8 cellular contexts compared by ENCODE assay signal in the genomic region with DNA sequence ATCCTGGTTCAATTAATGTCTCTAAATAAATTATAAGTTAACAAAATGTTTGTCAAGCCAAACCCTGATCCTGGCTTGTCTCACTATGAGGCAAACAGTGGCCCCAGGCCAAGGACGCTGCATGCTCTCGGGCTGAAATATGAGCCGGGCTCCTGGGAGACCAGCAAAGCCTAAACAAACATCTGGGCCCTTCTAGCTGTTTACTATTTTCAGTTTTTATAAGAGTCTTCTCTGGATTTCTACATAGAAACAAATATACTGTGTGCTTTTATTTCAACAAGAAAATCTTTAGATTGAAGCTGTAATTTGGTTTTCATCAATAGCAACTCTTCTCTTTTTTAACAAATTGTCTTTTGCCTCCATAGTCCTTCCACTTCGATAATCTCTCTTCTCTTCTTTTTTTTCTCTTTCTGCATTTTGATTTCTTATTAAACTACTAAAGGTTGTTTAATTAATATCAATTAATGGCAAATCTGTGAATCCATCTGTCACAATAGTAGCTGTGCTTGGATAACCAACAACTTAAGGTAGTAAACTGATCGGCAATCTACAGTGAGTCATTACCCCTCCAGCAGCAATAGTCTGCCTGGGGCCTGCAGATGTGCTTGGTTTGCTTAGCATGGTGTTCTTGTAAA.
DNase-seq lines count a peak whose midpoint lies in the region; ATAC-seq and TF ChIP-seq lines count a peak whose summit lies in the region.

No MANE protein-coding gene starts in this region.

- no peaks in the 10 kb centered on the region for H3K36me3 ChIP-seq in GM23338 (ENCODE audit: insufficient read depth)
- no peaks in the 10 kb centered on the region for H3K36me3 ChIP-seq in PC-9 (ENCODE audit: low read depth)

- peak overlapping the region; percentile 11; the same call in 1 of the 2 replicates for H3K27ac Mint-ChIP-seq in GM23338
- no peak overlapping the region for H3K27ac Mint-ChIP-seq in activated T-cell treated with anti-CD3 and anti-CD28 coated beads, Interleukin-2, amount 50 U/mL, for 72 hours
- no peak overlapping the region for H3K27ac Mint-ChIP-seq in activated CD4-positive, alpha-beta memory T cell treated with anti-CD3 and anti-CD28 coated beads for 36 hours

- H3K36me3 Mint-ChIP-seq in GM23338 (ENCODE audit: low read depth) = no peaks in the 10 kb centered on the region
- H3K36me3 Mint-ChIP-seq in activated T-cell treated with anti-CD3 and anti-CD28 coated beads, Interleukin-2, amount 50 U/mL, for 72 hours (ENCODE audit: insufficient read depth in 2 of 2) = peaks cover 0 to 2% of the 10 kb centered on the region in 2 donors
- H3K36me3 Mint-ChIP-seq in activated CD4-positive, alpha-beta memory T cell treated with anti-CD3 and anti-CD28 coated beads for 36 hours = no peaks in the 10 kb centered on the region

- H3K9me3 Mint-ChIP-seq in GM23338 = no peaks in the 10 kb centered on the region; the same call in 2 of the 3 replicates
- H3K9me3 Mint-ChIP-seq in activated T-cell treated with anti-CD3 and anti-CD28 coated beads, Interleukin-2, amount 50 U/mL, for 72 hours = peaks cover 0 to 1% of the 10 kb centered on the region in 2 donors
- no peaks in the 10 kb centered on the region for H3K9me3 Mint-ChIP-seq in activated CD4-positive, alpha-beta memory T cell treated with anti-CD3 and anti-CD28 coated beads for 36 hours

- 0 out of 2 replicates have a peak, but pooled peaks cover 3% of the 10 kb centered on the region for H3K9me2 ChIP-seq in GM23338 (ENCODE audit: insufficient read depth)
- no peaks in the 10 kb centered on the region for H3K9me2 ChIP-seq in PC-9 (ENCODE audit: insufficient read depth)

- TF ChIP-seq CTCF in GM23338 (conservative IDR thresholded peaks at IDR 0.05; ENCODE audit: low read depth in 2 of 2) = no peak
- no peak for TF ChIP-seq CTCF in PC-9 (conservative IDR thresholded peaks at IDR 0.05)

- peak overlapping the region; percentile 43; the same call in 1 of the 2 replicates for H2AFZ ChIP-seq in GM23338
- no peak overlapping the region for H2AFZ ChIP-seq in PC-9

- no peaks in the 10 kb centered on the region for H3K27me3 ChIP-seq in GM23338 (ENCODE audit: insufficient read depth)
- H3K27me3 ChIP-seq in PC-9 (ENCODE audit: insufficient read depth, low read depth) = no peaks in the 10 kb centered on the region

- H3F3A ChIP-seq in GM23338 (replicated peaks; ENCODE audit: low read depth) = no peaks in the 10 kb centered on the region
- no peaks in the 10 kb centered on the region for H3F3A ChIP-seq in PC-9 (ENCODE audit: insufficient read depth, low read depth)

- peak; percentile 71 for DNase-seq in GM23338 (ENCODE audit: low spot score)
- DNase-seq in PC-9 = peak in 1 of 2 experiments; percentile 60
- DNase-seq in globus pallidus (ENCODE audit: low spot score) = peak; percentile 60
- peak; percentile 91 for DNase-seq in posterior vena cava (ENCODE audit: low spot score)
- no peak for DNase-seq in activated CD4-positive, CD25-positive, alpha-beta regulatory T cell treated with anti-CD3 and anti-CD28 coated beads, Interleukin-2, amount 50 U/mL, for 72 hours
- DNase-seq in activated T-cell treated with anti-CD3 and anti-CD28 coated beads, Interleukin-2, amount 50 U/mL, for 72 hours = no peak
- no peak for DNase-seq in activated CD4-positive, alpha-beta memory T cell treated with anti-CD3 and anti-CD28 coated beads for 36 hours

- H3K79me2 ChIP-seq in GM23338 (replicated peaks; ENCODE audit: insufficient read depth) = no peaks in the 10 kb centered on the region
- H3K79me2 ChIP-seq in PC-9 (ENCODE audit: low read depth) = no peaks in the 10 kb centered on the region

- H3K4me2 ChIP-seq in GM23338 (peak overlapping the region; percentile 10; the same call in 1 of the 2 replicates), PC-9 (peak overlapping the region; percentile 49)

- no TSS peak for BruUV-seq in PC-9 (replicated peaks; lab: Mats Ljungman, UMichigan)

- H3K4me1 Mint-ChIP-seq in GM23338 = peaks cover 10% of the 10 kb centered on the region
- H3K4me1 Mint-ChIP-seq in activated T-cell treated with anti-CD3 and anti-CD28 coated beads, Interleukin-2, amount 50 U/mL, for 72 hours (ENCODE audit: low read depth) = no peaks in the 10 kb centered on the region
- no peaks in the 10 kb centered on the region for H3K4me1 Mint-ChIP-seq in activated CD4-positive, alpha-beta memory T cell treated with anti-CD3 and anti-CD28 coated beads for 36 hours (ENCODE audit: low read depth)

- intact Hi-C loops in PC-9 (cut with micrococcal nuclease; ENCODE audit: unreplicated experiment) (no loop called here), posterior vena cava (cut with DNase I) (no loop called here)
- intact Hi-C loops in activated CD4-positive, alpha-beta memory T cell treated with anti-CD3 and anti-CD28 coated beads for 36 hours (cut with micrococcal nuclease) = no loop called here

- no peaks in the 10 kb centered on the region for H3K9me3 ChIP-seq in PC-9 (ENCODE audit: insufficient read depth, low read depth)

- no peaks in the 10 kb centered on the region for H4K20me1 ChIP-seq in GM23338 (replicated peaks; ENCODE audit: insufficient read depth)
- no peaks in the 10 kb centered on the region for H4K20me1 ChIP-seq in PC-9 (ENCODE audit: insufficient read depth)

- H3K27ac ChIP-seq in GM23338 (ENCODE audit: low read depth) = no peak overlapping the region
- H3K27ac ChIP-seq in PC-9 = no peak overlapping the region

- peaks cover 9% of the 10 kb centered on the region; the same call in 1 of the 2 replicates for H3K4me1 ChIP-seq in GM23338 (ENCODE audit: insufficient read depth)
- peaks cover 15% of the 10 kb centered on the region for H3K4me1 ChIP-seq in PC-9 (replicated peaks; ENCODE audit: insufficient read depth)

- no peaks in the 10 kb centered on the region for H3K27me3 Mint-ChIP-seq in GM23338 (ENCODE audit: insufficient read depth, low read depth, poor library complexity)
- peaks cover 14% of the 10 kb centered on the region for H3K27me3 Mint-ChIP-seq in activated T-cell treated with anti-CD3 and anti-CD28 coated beads, Interleukin-2, amount 50 U/mL, for 72 hours (ENCODE audit: low read depth)
- peaks cover 22% of the 10 kb centered on the region for H3K27me3 Mint-ChIP-seq in activated CD4-positive, alpha-beta memory T cell treated with anti-CD3 and anti-CD28 coated beads for 36 hours

- H3K4me3 Mint-ChIP-seq in GM23338 = no peak overlapping the region
- no peak overlapping the region for H3K4me3 Mint-ChIP-seq in activated T-cell treated with anti-CD3 and anti-CD28 coated beads, Interleukin-2, amount 50 U/mL, for 72 hours
- H3K4me3 Mint-ChIP-seq in activated CD4-positive, alpha-beta memory T cell treated with anti-CD3 and anti-CD28 coated beads for 36 hours = no peak overlapping the region

- CTCF ChIA-PET in PC-9 (lab: Charles Lee) = no interaction called here
- CTCF ChIA-PET in activated CD4-positive, alpha-beta memory T cell treated with anti-CD3 and anti-CD28 coated beads for 36 hours (lab: Charles Lee) = no interaction called here

- H3K4me3 ChIP-seq in GM23338 = no peak overlapping the region
- H3K4me3 ChIP-seq in PC-9 = no peak overlapping the region

- POLR2A ChIA-PET in PC-9 (lab: Charles Lee; ENCODE audit: unreplicated experiment) = interaction anchor here (0.6 kb wide), 1 partner anchor 607 kb away, joined by 4 read pairs; no protein-coding TSS in a partner anchor
- POLR2A ChIA-PET in activated CD4-positive, alpha-beta memory T cell treated with anti-CD3 and anti-CD28 coated beads for 36 hours (lab: Charles Lee) = no interaction called here

- ATAC-seq in GM23338 (peak; percentile 99), HG02938 (IDR thresholded peaks at IDR 0.05; ENCODE audit: unreplicated experiment) (no peak)
- ATAC-seq in activated T-cell treated with anti-CD3 and anti-CD28 coated beads, Interleukin-2, amount 50 U/mL, for 72 hours (replicated peaks in 1 of 2) = no peak

TF ChIP-seq in GM23338, 12 proteins besides CTCF, POLR2A, EP300 and RAD21 (continues in another document):
- TF ChIP-seq EZH2 (IDR thresholded peaks at IDR 0.05; ENCODE audit: low read depth, unreplicated experiment) = no peak
- no peak for TF ChIP-seq EZH2phosphoT487 (IDR thresholded peaks at IDR 0.05; ENCODE audit: unreplicated experiment)
- TF ChIP-seq CREB1 (CRISPR knock-in tag; IDR thresholded peaks at IDR 0.05; ENCODE audit: low read depth) = no peak
- TF ChIP-seq POLR2AphosphoS5 (IDR thresholded peaks at IDR 0.05; ENCODE audit: low read depth) = no peak
- TF ChIP-seq, protein P1, sequence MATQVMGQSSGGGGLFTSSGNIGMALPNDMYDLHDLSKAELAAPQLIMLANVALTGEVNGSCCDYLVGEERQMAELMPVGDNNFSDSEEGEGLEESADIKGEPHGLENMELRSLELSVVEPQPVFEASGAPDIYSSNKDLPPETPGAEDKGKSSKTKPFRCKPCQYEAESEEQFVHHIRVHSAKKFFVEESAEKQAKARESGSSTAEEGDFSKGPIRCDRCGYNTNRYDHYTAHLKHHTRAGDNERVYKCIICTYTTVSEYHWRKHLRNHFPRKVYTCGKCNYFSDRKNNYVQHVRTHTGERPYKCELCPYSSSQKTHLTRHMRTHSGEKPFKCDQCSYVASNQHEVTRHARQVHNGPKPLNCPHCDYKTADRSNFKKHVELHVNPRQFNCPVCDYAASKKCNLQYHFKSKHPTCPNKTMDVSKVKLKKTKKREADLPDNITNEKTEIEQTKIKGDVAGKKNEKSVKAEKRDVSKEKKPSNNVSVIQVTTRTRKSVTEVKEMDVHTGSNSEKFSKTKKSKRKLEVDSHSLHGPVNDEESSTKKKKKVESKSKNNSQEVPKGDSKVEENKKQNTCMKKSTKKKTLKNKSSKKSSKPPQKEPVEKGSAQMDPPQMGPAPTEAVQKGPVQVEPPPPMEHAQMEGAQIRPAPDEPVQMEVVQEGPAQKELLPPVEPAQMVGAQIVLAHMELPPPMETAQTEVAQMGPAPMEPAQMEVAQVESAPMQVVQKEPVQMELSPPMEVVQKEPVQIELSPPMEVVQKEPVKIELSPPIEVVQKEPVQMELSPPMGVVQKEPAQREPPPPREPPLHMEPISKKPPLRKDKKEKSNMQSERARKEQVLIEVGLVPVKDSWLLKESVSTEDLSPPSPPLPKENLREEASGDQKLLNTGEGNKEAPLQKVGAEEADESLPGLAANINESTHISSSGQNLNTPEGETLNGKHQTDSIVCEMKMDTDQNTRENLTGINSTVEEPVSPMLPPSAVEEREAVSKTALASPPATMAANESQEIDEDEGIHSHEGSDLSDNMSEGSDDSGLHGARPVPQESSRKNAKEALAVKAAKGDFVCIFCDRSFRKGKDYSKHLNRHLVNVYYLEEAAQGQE (IDR thresholded peaks at IDR 0.05; ENCODE audit: unreplicated experiment) = no peak
- TF ChIP-seq NANOG (IDR thresholded peaks at IDR 0.05; ENCODE audit: borderline replicate concordance) = no peak
- no peak for TF ChIP-seq STAT1 (IDR thresholded peaks at IDR 0.05; ENCODE audit: unreplicated experiment)

Comparison
In these comparisons a context has a peak if more than half of its experiments do, and no peak if none do; other contexts are left out.
1. DNase-seq: peak in GM23338 (single experiment), globus pallidus (single experiment) and posterior vena cava (single experiment); none in activated CD4-positive, CD25-positive, alpha-beta regulatory T cell treated with anti-CD3 and anti-CD28 coated beads, Interleukin-2, amount 50 U/mL, for 72 hours (single experiment), activated T-cell treated with anti-CD3 and anti-CD28 coated beads, Interleukin-2, amount 50 U/mL, for 72 hours (0 of 2) and activated CD4-positive, alpha-beta memory T cell treated with anti-CD3 and anti-CD28 coated beads for 36 hours (single experiment).